ENCODE assay signal across 1 cellular context in genomic region chr6:136471372-136471771, GRCh38.
TF ChIP-seq lines count a peak whose summit lies in the region.

No MANE protein-coding gene starts in this region.

TF ChIP-seq in K562, 482 proteins besides CTCF, POLR2A, EP300 and RAD21 (continued from another document):
- TF ChIP-seq REST (CRISPR knock-in tag; IDR thresholded peaks at IDR 0.05; ENCODE audit: low read depth) (peak; percentile 92), ZNF695 (CRISPR knock-in tag; IDR thresholded peaks at IDR 0.05) (no peak), JUNB (CRISPR knock-in tag; conservative IDR thresholded peaks at IDR 0.05) (no peak), FOXA3 (CRISPR knock-in tag; conservative IDR thresholded peaks at IDR 0.05 in 1 of 2, IDR thresholded peaks at IDR 0.05 in 1 of 2) (0 out of 4 replicates have a peak, but pooled peaks of 1 of the 2 experiments have one; percentile 23), MAFG (tag; conservative IDR thresholded peaks at IDR 0.05) (no peak), HDAC3 (IDR thresholded peaks at IDR 0.05; ENCODE audit: borderline replicate concordance, partially characterized antibody) (no peak)
- TF ChIP-seq, protein P1, sequence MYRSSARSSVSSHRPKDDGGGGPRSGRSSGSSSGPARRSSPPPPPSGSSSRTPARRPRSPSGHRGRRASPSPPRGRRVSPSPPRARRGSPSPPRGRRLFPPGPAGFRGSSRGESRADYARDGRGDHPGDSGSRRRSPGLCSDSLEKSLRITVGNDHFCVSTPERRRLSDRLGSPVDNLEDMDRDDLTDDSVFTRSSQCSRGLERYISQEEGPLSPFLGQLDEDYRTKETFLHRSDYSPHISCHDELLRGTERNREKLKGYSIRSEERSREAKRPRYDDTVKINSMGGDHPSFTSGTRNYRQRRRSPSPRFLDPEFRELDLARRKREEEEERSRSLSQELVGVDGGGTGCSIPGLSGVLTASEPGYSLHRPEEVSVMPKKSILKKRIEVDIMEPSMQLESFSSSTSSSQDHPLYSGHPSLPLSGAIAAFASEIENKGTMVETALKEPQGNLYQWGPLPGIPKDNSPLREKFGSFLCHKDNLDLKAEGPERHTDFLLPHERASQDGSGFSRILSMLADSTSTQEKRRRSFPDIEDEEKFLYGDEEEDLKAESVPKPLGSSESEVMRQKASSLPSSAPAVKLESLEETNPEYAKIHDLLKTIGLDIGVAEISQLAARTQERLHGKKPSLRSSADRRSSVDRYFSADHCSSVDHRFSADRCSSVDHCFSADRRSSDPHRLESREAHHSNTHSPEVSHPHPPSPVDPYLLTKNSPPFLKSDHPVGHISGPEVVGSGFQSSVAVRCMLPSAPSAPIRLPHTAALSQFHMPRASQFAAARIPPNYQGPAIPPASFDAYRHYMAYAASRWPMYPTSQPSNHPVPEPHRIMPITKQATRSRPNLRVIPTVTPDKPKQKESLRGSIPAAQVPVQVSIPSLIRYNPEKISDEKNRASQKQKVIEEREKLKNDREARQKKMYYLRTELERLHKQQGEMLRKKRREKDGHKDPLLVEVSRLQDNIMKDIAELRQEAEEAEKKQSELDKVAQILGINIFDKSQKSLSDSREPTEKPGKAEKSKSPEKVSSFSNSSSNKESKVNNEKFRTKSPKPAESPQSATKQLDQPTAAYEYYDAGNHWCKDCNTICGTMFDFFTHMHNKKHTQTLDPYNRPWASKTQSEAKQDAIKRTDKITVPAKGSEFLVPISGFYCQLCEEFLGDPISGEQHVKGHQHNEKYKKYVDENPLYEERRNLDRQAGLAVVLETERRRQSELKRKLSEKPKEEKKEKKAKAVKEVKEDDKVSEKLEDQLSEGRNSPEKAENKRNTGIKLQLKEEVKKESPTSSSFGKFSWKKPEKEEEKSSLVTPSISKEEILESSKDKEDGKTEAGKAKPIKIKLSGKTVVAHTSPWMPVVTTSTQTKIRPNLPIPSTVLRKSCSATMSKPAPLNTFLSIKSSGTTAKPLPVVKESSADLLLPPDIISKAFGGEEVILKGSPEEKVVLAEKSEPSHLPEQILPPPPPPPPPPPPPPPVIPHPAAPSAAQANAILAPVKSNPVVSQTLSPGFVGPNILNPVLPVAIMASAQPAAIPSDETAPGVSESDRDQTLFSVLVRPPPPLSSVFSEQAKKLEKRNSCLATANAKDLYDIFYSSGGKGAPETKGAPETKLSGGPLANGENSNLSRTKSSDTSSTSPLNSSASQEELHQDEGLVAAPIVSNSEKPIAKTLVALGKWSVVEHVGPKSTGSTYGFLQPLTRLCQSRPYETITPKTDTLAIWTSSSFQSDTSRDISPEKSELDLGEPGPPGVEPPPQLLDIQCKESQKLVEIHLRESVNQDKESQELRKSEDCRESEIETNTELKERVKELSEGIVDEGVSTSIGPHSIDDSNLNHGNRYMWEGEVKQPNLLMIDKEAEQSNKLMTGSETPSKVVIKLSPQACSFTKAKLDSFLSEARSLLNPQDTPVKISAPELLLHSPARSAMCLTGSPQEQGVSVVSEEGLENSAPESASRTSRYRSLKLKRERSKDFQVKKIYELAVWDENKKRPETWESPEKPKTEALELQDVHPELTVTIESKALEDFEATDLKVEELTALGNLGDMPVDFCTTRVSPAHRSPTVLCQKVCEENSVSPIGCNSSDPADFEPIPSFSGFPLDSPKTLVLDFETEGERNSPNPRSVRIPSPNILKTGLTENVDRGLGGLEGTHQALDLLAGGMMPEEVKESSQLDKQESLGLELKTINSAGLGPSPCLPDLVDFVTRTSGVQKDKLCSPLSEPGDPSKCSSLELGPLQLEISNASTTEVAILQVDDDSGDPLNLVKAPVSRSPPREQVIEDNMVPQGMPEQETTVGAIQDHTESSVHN (IDR thresholded peaks at IDR 0.05; ENCODE audit: borderline replicate concordance in 1 of 2, low read depth in 1 of 2) = no peak
- TF ChIP-seq, protein P2, sequence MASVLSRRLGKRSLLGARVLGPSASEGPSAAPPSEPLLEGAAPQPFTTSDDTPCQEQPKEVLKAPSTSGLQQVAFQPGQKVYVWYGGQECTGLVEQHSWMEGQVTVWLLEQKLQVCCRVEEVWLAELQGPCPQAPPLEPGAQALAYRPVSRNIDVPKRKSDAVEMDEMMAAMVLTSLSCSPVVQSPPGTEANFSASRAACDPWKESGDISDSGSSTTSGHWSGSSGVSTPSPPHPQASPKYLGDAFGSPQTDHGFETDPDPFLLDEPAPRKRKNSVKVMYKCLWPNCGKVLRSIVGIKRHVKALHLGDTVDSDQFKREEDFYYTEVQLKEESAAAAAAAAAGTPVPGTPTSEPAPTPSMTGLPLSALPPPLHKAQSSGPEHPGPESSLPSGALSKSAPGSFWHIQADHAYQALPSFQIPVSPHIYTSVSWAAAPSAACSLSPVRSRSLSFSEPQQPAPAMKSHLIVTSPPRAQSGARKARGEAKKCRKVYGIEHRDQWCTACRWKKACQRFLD (CRISPR knock-in tag; IDR thresholded peaks at IDR 0.05) = peak; percentile 34; the same call in 1 of the 2 replicates
TF ChIP-seq in K562: peak in this region for 4.
